In genomic region chr5:120818128-120818527, GRCh38 we compare ENCODE assay signal across 23 cellular contexts.
DNase-seq lines count a peak whose midpoint lies in the region; ATAC-seq, FAIRE-seq and TF ChIP-seq lines count a peak whose summit lies in the region.
"Had no signal": no experiment of that assay in that cellular context is flagged by ENCODE, and none has a peak within 500 bp of the region (broad histone marks: within the 10 kb centered on the region; RNA-seq: fewer than 3 reads in every experiment).

No MANE protein-coding gene starts in this region.

- 50% methylated on average over 5 of the region's 6 CpGs for WGBS in HepG2 (ENCODE audit: low lambda C conversion rate)
- 52% methylated on average over 3 of the region's 6 CpGs for WGBS in right lobe of liver (ENCODE audit: insufficient coverage, low coverage, low lambda C conversion rate, missing lambda C conversion rate)
- 5% methylated on average over 5 of the region's 6 CpGs for WGBS in K562 (ENCODE audit: insufficient coverage, low coverage, missing lambda C conversion rate)
- whole genome bisulfite sequencing in testis, 2 donors, result 59 to 69% methylated on average over 6 of the region's 6 CpGs
- 92 to 95% methylated on average over 6 of the region's 6 CpGs for WGBS in tibial nerve, 2 donors

- H3K36me3 ChIP-seq in HepG2 (replicated peaks in 1 of 2; ENCODE audit: control insufficient read depth in 1 of 2, insufficient read depth in 2 of 2, low read length in 2 of 2), result no peaks in the 10 kb centered on the region
- no peaks in the 10 kb centered on the region for H3K36me3 ChIP-seq in right lobe of liver
- H3K36me3 ChIP-seq in K562 (ENCODE audit: control insufficient read depth, insufficient read depth, low read length), result no peaks in the 10 kb centered on the region
- H3K36me3 ChIP-seq in testis (ENCODE audit: low read depth, missing control alignments), result no peaks in the 10 kb centered on the region
- no peaks in the 10 kb centered on the region for H3K36me3 ChIP-seq in tibial nerve
- H3K36me3 ChIP-seq: BLaER1, MG63 had no signal

- no peaks in the 10 kb centered on the region for H4K20me1 ChIP-seq in HepG2 (ENCODE audit: insufficient read depth, low read length)
- no peaks in the 10 kb centered on the region for H4K20me1 ChIP-seq in K562 (replicated peaks; ENCODE audit: control insufficient read depth, insufficient read depth, low read length)
- H4K20me1 ChIP-seq: BLaER1 had no signal

- POLR2A ChIA-PET in HepG2 (lab: Yijun Ruan, JAX), result no interaction called here
- POLR2A ChIA-PET in K562 (lab: Yijun Ruan, JAX), result interaction anchor here (0.9 kb wide), 1 partner anchor 10 kb away, joined by 3 read pairs; no protein-coding TSS in a partner anchor

- FAIRE-seq in HepG2 (lab: Jason Lieb, UNC) (no peak), K562 (lab: Jason Lieb, UNC) (no peak)
- FAIRE-seq: A549, GM12892 had no signal

- TF ChIP-seq EP300 in HepG2 (IDR thresholded peaks at IDR 0.05; ENCODE audit: low read depth in 2 of 2, low read length in 2 of 2) (no peak), HepG2 (CRISPR knock-in tag; IDR thresholded peaks at IDR 0.05; ENCODE audit: borderline replicate concordance) (no peak), K562 (IDR thresholded peaks at IDR 0.05; ENCODE audit: low read length) (no peak), tibial nerve (IDR thresholded peaks at IDR 0.05) (no peak)

- no peak overlapping the region for H3K4me2 ChIP-seq in HepG2 (ENCODE audit: low read depth, low read length)
- H3K4me2 ChIP-seq in K562 (ENCODE audit: insufficient read depth, low read length), result no peak overlapping the region
- H3K4me2 ChIP-seq: A549, BLaER1 had no signal

- H3K4me1 ChIP-seq in HepG2 (ENCODE audit: insufficient read depth, low read length) (no peaks in the 10 kb centered on the region), right lobe of liver (no peaks in the 10 kb centered on the region), K562 (replicated peaks in 1 of 2; ENCODE audit: control insufficient read depth in 2 of 2, insufficient read depth in 2 of 2, low read length in 2 of 2) (no peaks in the 10 kb centered on the region), testis (no peaks in the 10 kb centered on the region), tibial nerve (no peaks in the 10 kb centered on the region)
- H3K4me1 ChIP-seq: A549, BLaER1, Caco-2 had no signal

- in situ Hi-C loops in HepG2 (cut with HindIII; ENCODE audit: extremely low pct_ligation_motif_present, low pct_unique_long_range_greater_than_20kb) (no loop called here), K562 (cut with MboI) (no loop called here)

- H3K9ac ChIP-seq in HepG2 (ENCODE audit: insufficient read depth, low read depth, low read length) (no peak overlapping the region), K562 (ENCODE audit: insufficient read depth in 1 of 2, low read depth in 2 of 2, low read length in 2 of 2) (no peak overlapping the region)
- H3K9ac ChIP-seq: BLaER1, GM23248 had no signal

- no peak overlapping the region for H3K27ac ChIP-seq in HepG2 (ENCODE audit: extremely low read length, insufficient read depth, low read length)
- no peak overlapping the region for H3K27ac ChIP-seq in right lobe of liver
- H3K27ac ChIP-seq in K562 (ENCODE audit: extremely low read depth, low read depth, low read length), result no peak overlapping the region
- H3K27ac ChIP-seq in testis, result no peak overlapping the region
- no peak overlapping the region for H3K27ac ChIP-seq in tibial nerve
- H3K27ac ChIP-seq: A549, BLaER1, GM23248 had no signal

- CTCF ChIA-PET in HepG2 (lab: Yijun Ruan, JAX; ENCODE audit: low intra/inter-chr PET ratio, low total read pairs) (no interaction called here), K562 (lab: Yijun Ruan, JAX; ENCODE audit: low intra/inter-chr PET ratio) (no interaction called here)

- BruUV-seq in HepG2 (replicated peaks; lab: Mats Ljungman, UMichigan), result no TSS peak
- BruUV-seq in K562 (replicated peaks; lab: Mats Ljungman, UMichigan), result no TSS peak

- DNase-seq in HepG2 (ENCODE audit: low spot score), result no peak
- no peak for DNase-seq in right lobe of liver
- DNase-seq in HT1080 (ENCODE audit: low read depth), result peak; percentile 4
- peak in 2 of 4 experiments; percentile 4 to 5 for DNase-seq in K562 (ENCODE audit: extremely low read depth in 1 of 4, low spot score in 3 of 4)
- DNase-seq in testis, result peak; percentile 76
- no peak for DNase-seq in tibial nerve (ENCODE audit: low spot score in 2 of 2)
- no peak for DNase-seq in occipital lobe (lab: John Stamatoyannopoulos, UW)
- DNase-seq: Caco-2; CD4-positive, alpha-beta memory T cell; DMS153; GM23248; MG63; NCI-H1092 treated with DMSO at 0.1 percent for 48 hours; NCI-H1436 treated with DMSO at 0.1 percent for 48 hours; NCI-H1930; NCI-H2227 treated with DMSO at 0.1 percent for 48 hours; NCI-H510A; NCI-H82; Right ventricle myocardium superior had no signal

- H3K4me3 ChIP-seq in HepG2 (replicated peaks in 1 of 3; ENCODE audit: insufficient read depth in 1 of 3, low read depth in 2 of 3, low read length in 3 of 3), result no peak overlapping the region
- H3K4me3 ChIP-seq in right lobe of liver, result no peak overlapping the region
- no peak overlapping the region for H3K4me3 ChIP-seq in K562
- H3K4me3 ChIP-seq in testis, result peak overlapping the region in 1 of 2 donors; percentile 21
- no peak overlapping the region for H3K4me3 ChIP-seq in tibial nerve
- H3K4me3 ChIP-seq: A549, BLaER1, GM23248, MG63 had no signal

- H2AFZ ChIP-seq in HepG2 (ENCODE audit: low read length) (no peak overlapping the region), K562 (ENCODE audit: low read depth, low read length) (no peak overlapping the region)
- H2AFZ ChIP-seq: GM23248 had no signal

- TF ChIP-seq CTCF in HepG2 (CRISPR knock-in tag; IDR thresholded peaks at IDR 0.05) (no peak), right lobe of liver (IDR thresholded peaks at IDR 0.05) (no peak), K562 (IDR thresholded peaks at IDR 0.05 in 2 of 3, conservative IDR thresholded peaks at IDR 0.05 in 1 of 3; ENCODE audit: insufficient read depth in 2 of 3, low read depth in 1 of 3, low read length in 3 of 3) (no peak), testis (IDR thresholded peaks at IDR 0.05) (peak in 1 of 3 experiments; percentile 7), tibial nerve (IDR thresholded peaks at IDR 0.05) (no peak)

- no peaks in the 10 kb centered on the region for H3K9me1 ChIP-seq in K562 (ENCODE audit: control insufficient read depth, insufficient read depth, low read length)

- H3K27me3 ChIP-seq in HepG2 (ENCODE audit: control insufficient read depth in 1 of 2, insufficient read depth in 2 of 2, low read length in 2 of 2), result no peaks in the 10 kb centered on the region
- H3K27me3 ChIP-seq in right lobe of liver, result no peaks in the 10 kb centered on the region
- no peaks in the 10 kb centered on the region for H3K27me3 ChIP-seq in K562 (ENCODE audit: control insufficient read depth in 2 of 2, insufficient read depth in 2 of 2, low read length in 2 of 2)
- no peaks in the 10 kb centered on the region for H3K27me3 ChIP-seq in testis
- H3K27me3 ChIP-seq in tibial nerve, result no peaks in the 10 kb centered on the region
- H3K27me3 ChIP-seq: BLaER1, MG63 had no signal

- intact Hi-C loops in HepG2 (cut with micrococcal nuclease; ENCODE audit: unreplicated experiment) (no loop called here), right lobe of liver (cut with DNase I) (no loop called here), K562 (cut with micrococcal nuclease) (no loop called here), testis (cut with DNase I; ENCODE audit: low total_unique reads) (no loop called here)

- no peaks in the 10 kb centered on the region for H3K9me3 ChIP-seq in HepG2 (ENCODE audit: low read length)
- H3K9me3 ChIP-seq in right lobe of liver, result no peaks in the 10 kb centered on the region
- no peaks in the 10 kb centered on the region for H3K9me3 ChIP-seq in K562 (replicated peaks; ENCODE audit: control insufficient read depth, insufficient read depth, low read depth, low read length)
- no peaks in the 10 kb centered on the region for H3K9me3 ChIP-seq in testis
- H3K9me3 ChIP-seq in tibial nerve, result peaks cover 0 to 11% (median 0%) of the 10 kb centered on the region in 4 donors
- H3K9me3 ChIP-seq: Caco-2, MG63 had no signal

- TF ChIP-seq POLR2A in HepG2 (IDR thresholded peaks at IDR 0.05; ENCODE audit: insufficient read depth in 1 of 2, low read depth in 2 of 2, low read length in 2 of 2) (no peak), right lobe of liver (IDR thresholded peaks at IDR 0.05) (no peak), K562 (conservative IDR thresholded peaks at IDR 0.05) (no peak), testis (IDR thresholded peaks at IDR 0.05) (no peak), tibial nerve (IDR thresholded peaks at IDR 0.05) (no peak)

- TF ChIP-seq RAD21 in HepG2 (CRISPR knock-in tag; IDR thresholded peaks at IDR 0.05) (no peak), K562 (CRISPR knock-in tag; conservative IDR thresholded peaks at IDR 0.05 in 1 of 2, IDR thresholded peaks at IDR 0.05 in 1 of 2) (0 out of 4 replicates have a peak, but pooled peaks of 1 of the 2 experiments have one; percentile 16)

- peak; percentile 26; the same call in 1 of the 3 replicates for ATAC-seq in HepG2
- no peak for ATAC-seq in right lobe of liver
- ATAC-seq in K562, result no peak; the same call in 2 of the 3 replicates
- no peak for ATAC-seq in HG03280 (IDR thresholded peaks at IDR 0.05; ENCODE audit: unreplicated experiment)
- ATAC-seq: A549 had no signal

- H3K79me2 ChIP-seq in HepG2 (ENCODE audit: insufficient read depth, low read length) (no peaks in the 10 kb centered on the region), K562 (ENCODE audit: control insufficient read depth, insufficient read depth, low read length) (no peaks in the 10 kb centered on the region)

TF ChIP-seq in HepG2, 621 proteins besides CTCF, POLR2A, EP300 and RAD21:
- peak; percentile 55; the same call in 1 of the 2 replicates for TF ChIP-seq NFYC (CRISPR knock-in tag; IDR thresholded peaks at IDR 0.05)
- no peak for TF ChIP-seq CCAR2 (optimal IDR thresholded peaks at IDR 0.05; ENCODE audit: low read depth, low read length)
- peak; percentile 72 for TF ChIP-seq NFYB (CRISPR knock-in tag; IDR thresholded peaks at IDR 0.05)
TF ChIP-seq in HepG2: peak in this region for 2.

TF ChIP-seq in K562, 482 proteins besides CTCF, POLR2A, EP300 and RAD21 (continues in another document):
- no peak for TF ChIP-seq ZNF785 (CRISPR knock-in tag; IDR thresholded peaks at IDR 0.05)
- no peak for TF ChIP-seq ZNF76 (CRISPR knock-in tag; IDR thresholded peaks at IDR 0.05; ENCODE audit: borderline replicate concordance)
- no peak for TF ChIP-seq USF1 (CRISPR knock-in tag; IDR thresholded peaks at IDR 0.05)
- no peak for TF ChIP-seq NR2C2 (CRISPR knock-in tag; IDR thresholded peaks at IDR 0.05)
- TF ChIP-seq NR2C2 (tag; IDR thresholded peaks at IDR 0.05), result no peak
- no peak for TF ChIP-seq ZNF175 (CRISPR knock-in tag; IDR thresholded peaks at IDR 0.05; ENCODE audit: low read depth)
- TF ChIP-seq NFYB (IDR thresholded peaks at IDR 0.05; ENCODE audit: extremely low read depth, insufficient read length), result peak; percentile 88
- peak; percentile 7 for TF ChIP-seq RBM25 (IDR thresholded peaks at IDR 0.05; ENCODE audit: low read depth, low read length, severe bottlenecking)

Comparison
In these comparisons a context has a peak if more than half of its experiments do, and no peak if none do; other contexts are left out.
1. DNase-seq: peak in HT1080 (single experiment) and testis (single experiment); none in HepG2 (single experiment), right lobe of liver (0 of 3), tibial nerve (0 of 2) and occipital lobe (single experiment).
2. Of the 241 proteins assayed by ChIP-seq in both HepG2 and K562: peak only in HepG2: none; only in K562: none; in both: NFYB; in neither: 239; mixed calls (peak in some experiments, not most) for 1.